ENCODE assay signal across 15 cellular contexts in the genomic region with DNA sequence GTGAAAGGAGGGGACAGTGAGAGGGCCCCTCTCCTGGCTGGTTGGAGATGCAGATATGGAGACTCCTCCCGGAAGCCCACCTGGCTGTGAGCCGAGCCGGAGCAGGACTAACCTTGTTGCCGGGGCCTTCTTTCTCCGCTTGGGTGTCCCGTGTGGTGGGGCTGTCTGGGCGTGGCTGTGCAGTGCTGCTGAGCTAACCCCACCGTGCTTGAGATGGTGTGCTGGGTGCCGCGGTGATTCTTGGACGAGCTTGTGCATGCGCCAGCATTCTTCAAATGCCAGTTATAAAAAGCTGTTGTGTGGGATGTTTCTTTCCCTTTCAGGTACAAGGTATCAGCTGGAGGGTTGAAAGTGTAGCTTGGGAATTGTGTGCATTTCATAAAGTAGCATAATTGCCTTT. TPM values are rescaled to one million over a fixed set of nuclear protein-coding genes. Genes with fewer than 3 reads are reported as not detected.
DNase-seq lines count a peak whose midpoint lies in the region; ATAC-seq, FAIRE-seq and TF ChIP-seq lines count a peak whose summit lies in the region.
"Had no signal": no experiment of that assay in that cellular context is flagged by ENCODE, and none has a peak within 500 bp of the region (broad histone marks: within the 10 kb centered on the region; RNA-seq: fewer than 3 reads in every experiment).

No MANE protein-coding gene starts in this region.

- H3F3A ChIP-seq in PC-9 (ENCODE audit: insufficient read depth, low read depth) = peaks cover 63% of the 10 kb centered on the region

- H3K9me3 ChIP-seq in PC-9 (ENCODE audit: insufficient read depth, low read depth) (no peaks in the 10 kb centered on the region), HepG2 (ENCODE audit: low read length) (no peaks in the 10 kb centered on the region), tibial nerve (no peaks in the 10 kb centered on the region)
- H3K9me3 ChIP-seq: testis had no signal

- no peaks in the 10 kb centered on the region for H3K9me2 ChIP-seq in PC-9 (ENCODE audit: insufficient read depth)

- DNase-seq in PC-9 (peak in 1 of 2 experiments; percentile 58), HepG2 (ENCODE audit: low spot score) (no peak), substantia nigra (lab: John Stamatoyannopoulos, UW) (no peak), tibial nerve (ENCODE audit: low spot score in 2 of 2) (no peak)
- DNase-seq in effector memory CD8-positive, alpha-beta T cell = no peak
- DNase-seq: glutamatergic neuron; stimulated activated CD4-positive, alpha-beta T cell treated with anti-CD3 and anti-CD28 coated beads, Interleukin-4, amount 100 ng/mL, for 24 hours; testis had no signal

- no peak overlapping the region for H3K4me2 ChIP-seq in PC-9
- no peak overlapping the region for H3K4me2 ChIP-seq in HepG2 (ENCODE audit: low read depth, low read length)

- H3K36me3 Mint-ChIP-seq in effector memory CD8-positive, alpha-beta T cell (ENCODE audit: insufficient read depth) = peaks cover 65% of the 10 kb centered on the region

- TF ChIP-seq POLR2A in HepG2 (IDR thresholded peaks at IDR 0.05; ENCODE audit: insufficient read depth in 1 of 2, low read depth in 2 of 2, low read length in 2 of 2) = no peak
- no peak for TF ChIP-seq POLR2A in tibial nerve (IDR thresholded peaks at IDR 0.05)

- in situ Hi-C loops in HepG2 (cut with HindIII; ENCODE audit: extremely low pct_ligation_motif_present, low pct_unique_long_range_greater_than_20kb) = no loop called here

- H3K36me3 ChIP-seq in PC-9 (ENCODE audit: low read depth) (peaks cover 36% of the 10 kb centered on the region), HepG2 (replicated peaks in 1 of 2; ENCODE audit: control insufficient read depth in 1 of 2, insufficient read depth in 2 of 2, low read length in 2 of 2) (peaks cover 18 to 57% of the 10 kb centered on the region in 2 experiments), tibial nerve (peaks cover 0 to 47% (median 0%) of the 10 kb centered on the region in 3 donors)

- H4K20me1 ChIP-seq in PC-9 (ENCODE audit: insufficient read depth) (peaks cover 72% of the 10 kb centered on the region), HepG2 (ENCODE audit: insufficient read depth, low read length) (peaks cover 52% of the 10 kb centered on the region)

- FAIRE-seq in HepG2 (lab: Jason Lieb, UNC) = no peak
- FAIRE-seq: D721Med, GM12892 had no signal

- no peak overlapping the region for H3K4me3 Mint-ChIP-seq in effector memory CD8-positive, alpha-beta T cell
- H3K4me3 Mint-ChIP-seq: IgD-negative memory B cell had no signal

- no peaks in the 10 kb centered on the region for H3K27me3 Mint-ChIP-seq in effector memory CD8-positive, alpha-beta T cell
- H3K27me3 Mint-ChIP-seq: IgD-negative memory B cell had no signal

- no peak for TF ChIP-seq RAD21 in HepG2 (CRISPR knock-in tag; IDR thresholded peaks at IDR 0.05)

- H3K9me3 Mint-ChIP-seq in effector memory CD8-positive, alpha-beta T cell = no peaks in the 10 kb centered on the region
- H3K9me3 Mint-ChIP-seq: IgD-negative memory B cell had no signal

- H3K27me3 ChIP-seq in PC-9 (ENCODE audit: insufficient read depth, low read depth) = no peaks in the 10 kb centered on the region
- no peaks in the 10 kb centered on the region for H3K27me3 ChIP-seq in HepG2 (ENCODE audit: control insufficient read depth in 1 of 2, insufficient read depth in 2 of 2, low read length in 2 of 2)
- H3K27me3 ChIP-seq in tibial nerve = no peaks in the 10 kb centered on the region
- H3K27me3 ChIP-seq: testis had no signal

- POLR2A ChIA-PET in PC-9 (lab: Charles Lee; ENCODE audit: unreplicated experiment) = interaction anchor here (0.6 kb wide), 1 partner anchor 109 kb away, joined by 3 read pairs; no protein-coding TSS in a partner anchor
- POLR2A ChIA-PET in HepG2 (lab: Yijun Ruan, JAX) = no interaction called here

- CTCF ChIA-PET in PC-9 (lab: Charles Lee) = interaction anchor here (1.1 kb wide), 1 partner anchor 38 kb away, joined by 3 read pairs; no protein-coding TSS in a partner anchor
- CTCF ChIA-PET in HepG2 (lab: Yijun Ruan, JAX; ENCODE audit: low intra/inter-chr PET ratio, low total read pairs) = no interaction called here

- intact Hi-C loops in PC-9 (cut with micrococcal nuclease; ENCODE audit: unreplicated experiment) = no loop called here
- intact Hi-C loops in HepG2 (cut with micrococcal nuclease; ENCODE audit: unreplicated experiment) = no loop called here

- peaks cover 24% of the 10 kb centered on the region for H3K4me1 ChIP-seq in PC-9 (replicated peaks; ENCODE audit: insufficient read depth)
- peaks cover 33% of the 10 kb centered on the region for H3K4me1 ChIP-seq in HepG2 (ENCODE audit: insufficient read depth, low read length)
- H3K4me1 ChIP-seq in tibial nerve = peaks cover 0 to 63% (median 18%) of the 10 kb centered on the region in 4 donors

- H3K79me2 ChIP-seq in PC-9 (ENCODE audit: low read depth) = peaks cover 93% of the 10 kb centered on the region
- H3K79me2 ChIP-seq in HepG2 (ENCODE audit: insufficient read depth, low read length) = peaks cover 51% of the 10 kb centered on the region

- WGBS in HepG2 (ENCODE audit: low lambda C conversion rate) = 90% methylated on average over 8 of the region's 12 CpGs
- WGBS in tibial nerve, 2 donors = 38 to 57% methylated on average over 7 to 12 of the region's 12 CpGs

- H3K27ac Mint-ChIP-seq in effector memory CD8-positive, alpha-beta T cell = peak overlapping the region; percentile 60 to 79
- H3K27ac Mint-ChIP-seq: IgD-negative memory B cell had no signal

- TF ChIP-seq CTCF in PC-9 (conservative IDR thresholded peaks at IDR 0.05) = no peak
- TF ChIP-seq CTCF in HepG2 (CRISPR knock-in tag; IDR thresholded peaks at IDR 0.05) = no peak
- no peak for TF ChIP-seq CTCF in tibial nerve (IDR thresholded peaks at IDR 0.05)

- no peak overlapping the region for H3K9ac ChIP-seq in HepG2 (ENCODE audit: insufficient read depth, low read depth, low read length)

- TF ChIP-seq EP300 in HepG2 (IDR thresholded peaks at IDR 0.05; ENCODE audit: low read depth in 2 of 2, low read length in 2 of 2) (no peak), HepG2 (CRISPR knock-in tag; IDR thresholded peaks at IDR 0.05; ENCODE audit: borderline replicate concordance) (no peak), tibial nerve (IDR thresholded peaks at IDR 0.05) (no peak)

- ATAC-seq in effector memory CD8-positive, alpha-beta T cell (replicated peaks) = no peak
- ATAC-seq in HepG2 (peak; percentile 15; the same call in 1 of the 3 replicates), HG02884 (IDR thresholded peaks at IDR 0.05; ENCODE audit: unreplicated experiment) (no peak), HG03521 (IDR thresholded peaks at IDR 0.05; ENCODE audit: unreplicated experiment) (no peak)
- ATAC-seq in activated CD4-positive, CD25-positive, alpha-beta regulatory T cell treated with anti-CD3 and anti-CD28 coated beads, Interleukin-2, amount 50 U/mL, for 24 hours = no peak

- peaks cover 29 to 36% of the 10 kb centered on the region in 2 donors for H3K4me1 Mint-ChIP-seq in effector memory CD8-positive, alpha-beta T cell (ENCODE audit: low read depth in 2 of 2)

- BruUV-seq in PC-9 (replicated peaks; lab: Mats Ljungman, UMichigan) (no TSS peak), HepG2 (replicated peaks; lab: Mats Ljungman, UMichigan) (no TSS peak)

- no peak overlapping the region for H3K4me3 ChIP-seq in PC-9
- no peak overlapping the region for H3K4me3 ChIP-seq in HepG2 (replicated peaks in 1 of 3; ENCODE audit: insufficient read depth in 1 of 3, low read depth in 2 of 3, low read length in 3 of 3)
- no peak overlapping the region for H3K4me3 ChIP-seq in tibial nerve
- H3K4me3 ChIP-seq: SK-N-MC, testis had no signal

- 0 out of 2 replicates have a peak overlapping the region, but pooled peaks have one; percentile 9 for H3K27ac ChIP-seq in PC-9
- peak overlapping the region; percentile 22 for H3K27ac ChIP-seq in HepG2 (ENCODE audit: extremely low read length, insufficient read depth, low read length)
- peak overlapping the region; percentile 23 for H3K27ac ChIP-seq in substantia nigra (ENCODE audit: low read depth, low read length, poor library complexity, severe bottlenecking)
- peak overlapping the region in 1 of 4 donors; percentile 19 for H3K27ac ChIP-seq in tibial nerve
- H3K27ac ChIP-seq: SK-N-MC, testis had no signal

- H2AFZ ChIP-seq in PC-9 (no peak overlapping the region), HepG2 (ENCODE audit: low read length) (no peak overlapping the region)

RNA-seq across cellular contexts. Expression of gene RAC1, which starts 24.6 kb away (rescaled TPM):
- total RNA-seq in PC-9 (2021) (480 and 482 TPM in 2 replicates), HepG2 (2016; rRNA removed; fragmentation: Illumina TruSeq; extraction: Trizol) (80.7 and 92.3 TPM in 2 replicates), tibial nerve (100 to 1,000 TPM; 133 to 222 (median 140) TPM)
- total RNA-seq in HepG2 (2016; cell fraction: cytosol; rRNA removed; fragmentation: Illumina TruSeq; extraction: Trizol; ENCODE audit: low read depth) = 33.7 and 42.8 TPM in 2 replicates
- 79.1 and 81.6 TPM in 2 replicates for total RNA-seq in HepG2 (2016; cell fraction: insoluble cytoplasmic fraction; rRNA removed; fragmentation: Illumina TruSeq; extraction: Trizol)
- total RNA-seq in HepG2 (2016; cell fraction: membrane; rRNA removed; fragmentation: Illumina TruSeq; extraction: Trizol) = 68.4 and 78.8 TPM in 2 replicates
- total RNA-seq in HepG2 (2016; cell fraction: nucleus; rRNA removed; fragmentation: Illumina TruSeq; extraction: Trizol) = 43.3 and 45.3 TPM in 2 replicates
- 183 and 228 TPM in 2 replicates for polyA plus RNA-seq in HepG2 (2011; rRNA removed)
- 157 and 234 TPM in 2 replicates for polyA plus RNA-seq in HepG2 (2011; cell fraction: cytosol; rRNA removed)
- 75.7 and 78.6 TPM in 2 replicates for polyA plus RNA-seq in HepG2 (2011; cell fraction: nucleus; rRNA removed)
- 160 and 216 TPM in 2 replicates for polyA plus RNA-seq in HepG2 (2012)
- polyA plus RNA-seq in HepG2 (2016; cell fraction: cytosol; fragmentation: Illumina TruSeq; extraction: Trizol; ENCODE audit: low read depth) = 133 and 156 TPM in 2 replicates
- 227 and 254 TPM in 2 replicates for polyA plus RNA-seq in HepG2 (2016; cell fraction: insoluble cytoplasmic fraction; fragmentation: Illumina TruSeq; extraction: Trizol; ENCODE audit: low read depth)
- polyA plus RNA-seq in HepG2 (2016; cell fraction: membrane; fragmentation: Illumina TruSeq; extraction: Trizol; ENCODE audit: low read depth) = 179 and 194 TPM in 2 replicates
- polyA plus RNA-seq in HepG2 (2016; cell fraction: nucleus; fragmentation: Illumina TruSeq; extraction: Trizol; ENCODE audit: insufficient read depth, low read depth) = 148 and 169 TPM in 2 replicates
- polyA minus RNA-seq in HepG2 (2011; rRNA and poly(A)+ RNA removed; ENCODE audit: low replicate concordance) = 104 and 174 TPM in 2 replicates
- polyA minus RNA-seq in HepG2 (2011; cell fraction: cytosol; rRNA and poly(A)+ RNA removed) = 92.9 and 96.5 TPM in 2 replicates
- 45.4 and 62.7 TPM in 2 replicates for polyA minus RNA-seq in HepG2 (2011; cell fraction: nucleus; rRNA and poly(A)+ RNA removed)

RNA-seq across cellular contexts. Expression of gene DAGLB, which starts 48.8 kb away (rescaled TPM):
- total RNA-seq in PC-9 (2021) (46.7 and 56.4 TPM in 2 replicates), HepG2 (2016; rRNA removed; fragmentation: Illumina TruSeq; extraction: Trizol) (3.6 and 7.9 TPM in 2 replicates), tibial nerve (10 to 100 TPM; 12.6 to 25.8 (median 18.0) TPM)
- 6.4 and 7.1 TPM in 2 replicates for total RNA-seq in HepG2 (2016; cell fraction: cytosol; rRNA removed; fragmentation: Illumina TruSeq; extraction: Trizol; ENCODE audit: low read depth)
- 3.1 and 7.2 TPM in 2 replicates for total RNA-seq in HepG2 (2016; cell fraction: insoluble cytoplasmic fraction; rRNA removed; fragmentation: Illumina TruSeq; extraction: Trizol)
- total RNA-seq in HepG2 (2016; cell fraction: membrane; rRNA removed; fragmentation: Illumina TruSeq; extraction: Trizol) = 4.0 and 4.5 TPM in 2 replicates
- 10.1 and 13.2 TPM in 2 replicates for total RNA-seq in HepG2 (2016; cell fraction: nucleus; rRNA removed; fragmentation: Illumina TruSeq; extraction: Trizol)
- 9.8 and 11.5 TPM in 2 replicates for polyA plus RNA-seq in HepG2 (2011; rRNA removed)
- 9.4 and 11.5 TPM in 2 replicates for polyA plus RNA-seq in HepG2 (2011; cell fraction: cytosol; rRNA removed)
- 20.8 and 23.8 TPM in 2 replicates for polyA plus RNA-seq in HepG2 (2011; cell fraction: nucleus; rRNA removed)
- polyA plus RNA-seq in HepG2 (2012) = 7.9 and 10.4 TPM in 2 replicates
- polyA plus RNA-seq in HepG2 (2016; cell fraction: cytosol; fragmentation: Illumina TruSeq; extraction: Trizol; ENCODE audit: low read depth) = 1.2 and 1.8 TPM in 2 replicates
- 3.4 and 4.3 TPM in 2 replicates for polyA plus RNA-seq in HepG2 (2016; cell fraction: insoluble cytoplasmic fraction; fragmentation: Illumina TruSeq; extraction: Trizol; ENCODE audit: low read depth)
- polyA plus RNA-seq in HepG2 (2016; cell fraction: membrane; fragmentation: Illumina TruSeq; extraction: Trizol; ENCODE audit: low read depth) = 2.0 and 2.2 TPM in 2 replicates
- polyA plus RNA-seq in HepG2 (2016; cell fraction: nucleus; fragmentation: Illumina TruSeq; extraction: Trizol; ENCODE audit: insufficient read depth, low read depth) = 21.3 and 23.7 TPM in 2 replicates
- polyA minus RNA-seq in HepG2 (2011; rRNA and poly(A)+ RNA removed; ENCODE audit: low replicate concordance) = 40.2 and 95.0 TPM in 2 replicates
- polyA minus RNA-seq in HepG2 (2011; cell fraction: cytosol; rRNA and poly(A)+ RNA removed) = 9.5 and 9.9 TPM in 2 replicates
- 24.1 and 29.1 TPM in 2 replicates for polyA minus RNA-seq in HepG2 (2011; cell fraction: nucleus; rRNA and poly(A)+ RNA removed)

RNA-seq across cellular contexts. Expression of gene FAM220A, which starts 50.2 kb away (rescaled TPM):
- total RNA-seq in PC-9 (2021) (19.0 and 19.2 TPM in 2 replicates), HepG2 (2016; rRNA removed; fragmentation: Illumina TruSeq; extraction: Trizol) (12.0 and 14.7 TPM in 2 replicates), tibial nerve (10 to 100 TPM in 3 of 4 donors, 1 to 10 TPM in 1; 8.4 to 17.6 (median 14.3) TPM)
- 8.8 TPM in 2 replicates for total RNA-seq in HepG2 (2016; cell fraction: cytosol; rRNA removed; fragmentation: Illumina TruSeq; extraction: Trizol; ENCODE audit: low read depth)
- total RNA-seq in HepG2 (2016; cell fraction: insoluble cytoplasmic fraction; rRNA removed; fragmentation: Illumina TruSeq; extraction: Trizol) = 12.4 and 12.8 TPM in 2 replicates
- 24.5 and 25.6 TPM in 2 replicates for total RNA-seq in HepG2 (2016; cell fraction: membrane; rRNA removed; fragmentation: Illumina TruSeq; extraction: Trizol)
- total RNA-seq in HepG2 (2016; cell fraction: nucleus; rRNA removed; fragmentation: Illumina TruSeq; extraction: Trizol) = 6.4 and 7.1 TPM in 2 replicates
- polyA plus RNA-seq in HepG2 (2011; rRNA removed) = 10.2 and 10.5 TPM in 2 replicates
- 8.5 and 10.8 TPM in 2 replicates for polyA plus RNA-seq in HepG2 (2011; cell fraction: cytosol; rRNA removed)
- polyA plus RNA-seq in HepG2 (2011; cell fraction: nucleus; rRNA removed) = 3.0 and 4.0 TPM in 2 replicates
- polyA plus RNA-seq in HepG2 (2012) = 8.1 and 8.3 TPM in 2 replicates
- polyA plus RNA-seq in HepG2 (2016; cell fraction: cytosol; fragmentation: Illumina TruSeq; extraction: Trizol; ENCODE audit: low read depth) = 10.3 and 11.6 TPM in 2 replicates
- polyA plus RNA-seq in HepG2 (2016; cell fraction: insoluble cytoplasmic fraction; fragmentation: Illumina TruSeq; extraction: Trizol; ENCODE audit: low read depth) = 16.3 and 16.9 TPM in 2 replicates
- 20.2 and 22.5 TPM in 2 replicates for polyA plus RNA-seq in HepG2 (2016; cell fraction: membrane; fragmentation: Illumina TruSeq; extraction: Trizol; ENCODE audit: low read depth)
- polyA plus RNA-seq in HepG2 (2016; cell fraction: nucleus; fragmentation: Illumina TruSeq; extraction: Trizol; ENCODE audit: insufficient read depth, low read depth) = 8.1 and 8.6 TPM in 2 replicates
- 12.7 and 12.9 TPM in 2 replicates for polyA minus RNA-seq in HepG2 (2011; rRNA and poly(A)+ RNA removed; ENCODE audit: low replicate concordance)
- polyA minus RNA-seq in HepG2 (2011; cell fraction: cytosol; rRNA and poly(A)+ RNA removed) = 11.9 and 15.0 TPM in 2 replicates
- polyA minus RNA-seq in HepG2 (2011; cell fraction: nucleus; rRNA and poly(A)+ RNA removed) = 4.0 and 4.7 TPM in 2 replicates
